20 cellular contexts compared by ENCODE assay signal in the genomic region with DNA sequence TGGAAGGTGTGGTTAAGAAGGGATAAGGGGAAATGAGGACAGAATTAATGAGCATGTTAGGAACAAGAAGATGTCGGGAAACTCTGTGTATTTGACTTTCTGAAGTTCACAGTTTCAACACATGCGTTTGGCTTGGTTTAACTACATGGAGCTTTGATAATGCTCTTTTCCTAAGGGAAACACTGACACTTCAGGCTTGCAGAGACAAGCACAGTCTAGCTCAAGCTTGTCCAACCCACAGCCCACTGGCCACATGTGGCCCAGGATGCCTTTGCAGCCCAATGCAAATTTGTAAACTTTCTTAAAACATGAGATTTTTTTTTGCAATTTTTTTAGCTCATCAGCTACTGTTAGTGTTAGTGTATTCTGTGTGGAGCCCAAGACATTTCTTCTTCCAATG.
A peak's percentile ranks its signal among the peaks of the same experiment; 100 is the strongest.
DNase-seq lines count a peak whose midpoint lies in the region; ATAC-seq, FAIRE-seq and TF ChIP-seq lines count a peak whose summit lies in the region.
"Had no signal": no experiment of that assay in that cellular context is flagged by ENCODE, and none has a peak within 500 bp of the region (broad histone marks: within the 10 kb centered on the region; RNA-seq: fewer than 3 reads in every experiment).

No MANE protein-coding gene starts in this region.

- no peak for TF ChIP-seq RAD21 in IMR-90 (IDR thresholded peaks at IDR 0.05; ENCODE audit: low read length)

- H3K9me3 Mint-ChIP-seq in MCF 10A (ENCODE audit: unreplicated experiment) (no peaks in the 10 kb centered on the region), immature natural killer cell (peaks cover 5 to 49% (median 25%) of the 10 kb centered on the region in 6 donors)

- H4K8ac ChIP-seq in IMR-90 (ENCODE audit: low read depth in 2 of 2, low read length in 2 of 2), result no peak overlapping the region

- no peak overlapping the region for H3K56ac ChIP-seq in IMR-90 (ENCODE audit: extremely low read depth, insufficient read depth, low read length)

- WGBS in IMR-90 (ENCODE audit: extremely low coverage in 2 of 2, insufficient read length in 1 of 2), 2 experiments, result 80% methylated on average over 2 of the region's 2 CpGs; no CpG with 5 or more reads in 1 of the 2 experiments
- WGBS in right lobe of liver (ENCODE audit: insufficient coverage, low coverage, low lambda C conversion rate, missing lambda C conversion rate), result 35% methylated on average over 2 of the region's 2 CpGs

- no peaks in the 10 kb centered on the region for H3K36me3 Mint-ChIP-seq in MCF 10A (ENCODE audit: insufficient read depth, unreplicated experiment)
- peaks cover 0 to 3% (median 0%) of the 10 kb centered on the region in 3 donors for H3K36me3 Mint-ChIP-seq in immature natural killer cell

- dilution Hi-C loops in IMR-90 (cut with HindIII; ENCODE audit: low sequenced_read_pairs, unreplicated experiment), result no loop called here
- dilution Hi-C loops in keratinocyte (cut with MboI; ENCODE audit: extremely low pct_ligation_motif_present, low sequenced_read_pairs), result no loop called here

- H3K4me1 Mint-ChIP-seq in MCF 10A (ENCODE audit: insufficient read depth, unreplicated experiment) (peaks cover 18% of the 10 kb centered on the region), immature natural killer cell (no peaks in the 10 kb centered on the region)

- no TSS peak for BruUV-seq in MCF 10A (replicated peaks; lab: Mats Ljungman, UMichigan)
- BruUV-seq in IMR-90 (replicated peaks; lab: Mats Ljungman, UMichigan), result no TSS peak

- H2AK9ac ChIP-seq in IMR-90 (replicated peaks; ENCODE audit: low read depth, low read length, poor library complexity), result no peak overlapping the region

- in situ Hi-C loops in IMR-90 (cut with MboI; ENCODE audit: low sequenced_read_pairs), result loop anchor here (25.0 kb wide), 1 partner anchor 1053 kb away; no protein-coding TSS in a partner anchor

- no peak overlapping the region for H2BK15ac ChIP-seq in IMR-90 (ENCODE audit: low read depth, low read length)

- TF ChIP-seq CTCF in MCF 10A (IDR thresholded peaks at IDR 0.05; ENCODE audit: unreplicated experiment) (no peak), breast epithelium (IDR thresholded peaks at IDR 0.05) (no peak), IMR-90 (conservative IDR thresholded peaks at IDR 0.05; ENCODE audit: low read depth, low read length) (no peak), epithelial cell of esophagus (IDR thresholded peaks at IDR 0.05; ENCODE audit: insufficient read depth, low read depth, low read length, missing control alignments) (no peak), keratinocyte (optimal IDR thresholded peaks at IDR 0.05 in 1 of 3, IDR thresholded peaks at IDR 0.05 in 1 of 3, conservative IDR thresholded peaks at IDR 0.05 in 1 of 3; ENCODE audit: extremely low read depth in 1 of 3, insufficient read depth in 2 of 3, low read length in 3 of 3) (no peak), right lobe of liver (IDR thresholded peaks at IDR 0.05) (no peak)

- ATAC-seq in IMR-90 (ENCODE audit: low read depth) (no peak), right lobe of liver (no peak)
- ATAC-seq: A549 had no signal

- POLR2A ChIA-PET in MCF 10A (lab: Yijun Ruan, JAX) (interaction anchor here (0.7 kb wide), 2 partner anchors 165 to 398 kb away, joined by 3 to 6 read pairs; no protein-coding TSS in a partner anchor), IMR-90 (lab: Charles Lee; ENCODE audit: unreplicated experiment) (no interaction called here)

- H3K14ac ChIP-seq in IMR-90 (replicated peaks; ENCODE audit: low read depth, low read length), result 0 out of 2 replicates have a peak overlapping the region, but pooled peaks have one; percentile 29

- no peak overlapping the region for H3K18ac ChIP-seq in IMR-90 (ENCODE audit: low read depth, low read length)

- H3K9ac ChIP-seq in IMR-90 (ENCODE audit: low read depth, low read length) (no peak overlapping the region), keratinocyte (ENCODE audit: control insufficient read depth, extremely low read depth, insufficient read depth, low read length) (no peak overlapping the region)

- H4K20me1 ChIP-seq in IMR-90 (ENCODE audit: insufficient read depth, low read length), result no peaks in the 10 kb centered on the region
- no peaks in the 10 kb centered on the region for H4K20me1 ChIP-seq in keratinocyte (ENCODE audit: control insufficient read depth, extremely low read depth, insufficient read depth, low read length)

- no peaks in the 10 kb centered on the region for H3K79me2 ChIP-seq in keratinocyte (ENCODE audit: control insufficient read depth, insufficient read depth, low read length)

- DNase-seq in MCF 10A (ENCODE audit: unreplicated experiment), result peak; percentile 34
- no peak for DNase-seq in breast epithelium (ENCODE audit: low spot score in 2 of 2)
- DNase-seq in IMR-90, result no peak
- peak; percentile 68 for DNase-seq in epithelial cell of esophagus (ENCODE audit: low read depth)
- DNase-seq in keratinocyte (ENCODE audit: low read depth, low spot score), result no peak
- no peak for DNase-seq in immature natural killer cell
- DNase-seq in right lobe of liver, result no peak
- DNase-seq in hippocampal formation (lab: John Stamatoyannopoulos, UW), result no peak
- DNase-seq: AML-193; Caco-2; CD4-positive, alpha-beta T cell; H9 had no signal

- H3K79me1 ChIP-seq in IMR-90 (ENCODE audit: low read depth in 1 of 2, low read length in 2 of 2), result no peaks in the 10 kb centered on the region

- CTCF ChIA-PET in MCF 10A (lab: Yijun Ruan, JAX) (interaction anchor here (0.6 to 10.0 kb wide), 16 partner anchors 11 to 1044 kb away, joined by 3 to 183 read pairs (median 4); no protein-coding TSS in a partner anchor), IMR-90 (lab: Yijun Ruan, JAX) (interaction anchor here (0.7 to 1.6 kb wide), 2 partner anchors 39 to 44 kb away, joined by 3 to 6 read pairs; no protein-coding TSS in a partner anchor)

- H3K4me3 Mint-ChIP-seq in MCF 10A (ENCODE audit: unreplicated experiment) (no peak overlapping the region), immature natural killer cell (no peak overlapping the region)
- H3K4me3 Mint-ChIP-seq: CD4-positive, alpha-beta T cell; H9 had no signal

- intact Hi-C loops in MCF 10A (cut with micrococcal nuclease) (no loop called here), breast epithelium (cut with DNase I; ENCODE audit: low total_unique reads) (no loop called here), IMR-90 (cut with micrococcal nuclease) (loop anchor here (5.0 kb wide), 1 partner anchor 573 kb away; no protein-coding TSS in a partner anchor), right lobe of liver (cut with DNase I) (no loop called here)

- H3K27ac Mint-ChIP-seq in MCF 10A (ENCODE audit: low read depth, unreplicated experiment) (peak overlapping the region; percentile 3), immature natural killer cell (no peak overlapping the region)
- H3K27ac Mint-ChIP-seq: CD4-positive, alpha-beta T cell; H9 had no signal

- H3K4me1 ChIP-seq in breast epithelium (no peaks in the 10 kb centered on the region), IMR-90 (ENCODE audit: control insufficient read depth, insufficient read depth, low read length) (peaks cover 7% of the 10 kb centered on the region), keratinocyte (ENCODE audit: control insufficient read depth, extremely low read depth, insufficient read depth, low read length) (peaks cover 11% of the 10 kb centered on the region), right lobe of liver (peaks cover 0 to 6% (median 0%) of the 10 kb centered on the region in 4 donors)
- H3K4me1 ChIP-seq: A549 had no signal

- no peak overlapping the region for H3K4ac ChIP-seq in IMR-90 (ENCODE audit: low read depth, low read length)

- FAIRE-seq in keratinocyte (lab: Jason Lieb, UNC), result peak; percentile 49
- FAIRE-seq: A549, D721Med, G401.6, GM12891, GM19239, H1 had no signal

- H3K27me3 ChIP-seq in breast epithelium (no peaks in the 10 kb centered on the region), IMR-90 (ENCODE audit: control insufficient read depth, insufficient read depth, low read length) (no peaks in the 10 kb centered on the region), keratinocyte (ENCODE audit: control insufficient read depth, extremely low read depth, insufficient read depth, low read length) (no peaks in the 10 kb centered on the region), right lobe of liver (no peaks in the 10 kb centered on the region)

- peak overlapping the region; percentile 27; the same call in 1 of the 2 replicates for H2BK120ac ChIP-seq in IMR-90 (ENCODE audit: low read depth, low read length)

- H3K4me3 ChIP-seq in breast epithelium (no peak overlapping the region), IMR-90 (ENCODE audit: insufficient read depth, low read depth, low read length) (no peak overlapping the region), epithelial cell of esophagus (ENCODE audit: low read length) (no peak overlapping the region), keratinocyte (ENCODE audit: control insufficient read depth in 2 of 3, extremely low read depth in 1 of 3, insufficient read depth in 2 of 3, low read depth in 1 of 3, low read length in 3 of 3) (no peak overlapping the region), right lobe of liver (no peak overlapping the region)
- H3K4me3 ChIP-seq: A549 had no signal

- H3K27me3 Mint-ChIP-seq in MCF 10A (ENCODE audit: insufficient read depth, unreplicated experiment), result no peaks in the 10 kb centered on the region
- H3K27me3 Mint-ChIP-seq in immature natural killer cell (ENCODE audit: low read depth in 3 of 3), result no peaks in the 10 kb centered on the region
- H3K27me3 Mint-ChIP-seq: CD4-positive, alpha-beta T cell had no signal

- H3K9me1 ChIP-seq in IMR-90 (ENCODE audit: insufficient read depth, low read length) (peaks cover 6% of the 10 kb centered on the region; the same call in 1 of the 2 replicates), keratinocyte (ENCODE audit: control insufficient read depth, extremely low read depth, insufficient read depth, low read length) (no peaks in the 10 kb centered on the region)

- TF ChIP-seq POLR2A in breast epithelium (IDR thresholded peaks at IDR 0.05), result no peak
- no peak for TF ChIP-seq POLR2A in IMR-90 (IDR thresholded peaks at IDR 0.05; ENCODE audit: low read depth, low read length)
- no peak for TF ChIP-seq POLR2A in right lobe of liver (IDR thresholded peaks at IDR 0.05)

- H3K36me3 ChIP-seq in breast epithelium (no peaks in the 10 kb centered on the region), IMR-90 (ENCODE audit: control insufficient read depth, insufficient read depth, low read length) (no peaks in the 10 kb centered on the region), keratinocyte (ENCODE audit: control insufficient read depth in 2 of 2, extremely low read depth in 1 of 2, insufficient read depth in 2 of 2, low read length in 2 of 2) (no peaks in the 10 kb centered on the region), right lobe of liver (no peaks in the 10 kb centered on the region)

- H3K9me3 ChIP-seq in breast epithelium (peaks cover 1 to 3% of the 10 kb centered on the region in 2 donors), IMR-90 (ENCODE audit: control insufficient read depth, insufficient read depth, low read length) (no peaks in the 10 kb centered on the region), keratinocyte (ENCODE audit: control insufficient read depth, low read depth, low read length) (no peaks in the 10 kb centered on the region), right lobe of liver (no peaks in the 10 kb centered on the region)
- H3K9me3 ChIP-seq: A549, Caco-2 had no signal

- H2AFZ ChIP-seq in IMR-90 (replicated peaks; ENCODE audit: low read length, poor library complexity) (no peak overlapping the region), keratinocyte (ENCODE audit: control insufficient read depth, low read length) (peak overlapping the region; percentile 3)

- H3K27ac ChIP-seq in breast epithelium (no peak overlapping the region), IMR-90 (ENCODE audit: insufficient read depth, low read length) (no peak overlapping the region), keratinocyte (ENCODE audit: control insufficient read depth, insufficient read depth, low read length) (no peak overlapping the region), right lobe of liver (no peak overlapping the region)
- H3K27ac ChIP-seq: 22Rv1, A549, C4-2B had no signal

- H3K4me2 ChIP-seq in IMR-90 (ENCODE audit: low read depth, low read length), result no peak overlapping the region
- peak overlapping the region; percentile 40 for H3K4me2 ChIP-seq in keratinocyte (ENCODE audit: control insufficient read depth, extremely low read depth, insufficient read depth, low read depth, low read length)
- H3K4me2 ChIP-seq: A549 had no signal

- H4K5ac ChIP-seq in IMR-90 (ENCODE audit: low read depth, low read length), result no peak overlapping the region

- no peak overlapping the region; the same call in 1 of the 2 replicates for H2BK20ac ChIP-seq in IMR-90 (ENCODE audit: low read depth, low read length)

- H2AK5ac ChIP-seq in IMR-90 (ENCODE audit: low read depth, low read length), result no peak overlapping the region

- no peak overlapping the region for H3K23ac ChIP-seq in IMR-90 (ENCODE audit: low read depth, low read length)

- no peak overlapping the region for H2BK5ac ChIP-seq in IMR-90 (ENCODE audit: low read depth, low read length, poor library complexity, severe bottlenecking)

- no peak overlapping the region for H4K91ac ChIP-seq in IMR-90 (ENCODE audit: insufficient read depth, low read depth, low read length)

Comparison
In these comparisons a context has a peak if more than half of its experiments do, and no peak if none do; other contexts are left out.
1. DNase-seq: peak in MCF 10A (single experiment) and epithelial cell of esophagus (single experiment); none in breast epithelium (0 of 2), IMR-90 (single experiment), keratinocyte (single experiment), immature natural killer cell (0 of 3), right lobe of liver (0 of 3) and hippocampal formation (0 of 2).